ENCODE assay signal across 10 cellular contexts in the genomic region with DNA sequence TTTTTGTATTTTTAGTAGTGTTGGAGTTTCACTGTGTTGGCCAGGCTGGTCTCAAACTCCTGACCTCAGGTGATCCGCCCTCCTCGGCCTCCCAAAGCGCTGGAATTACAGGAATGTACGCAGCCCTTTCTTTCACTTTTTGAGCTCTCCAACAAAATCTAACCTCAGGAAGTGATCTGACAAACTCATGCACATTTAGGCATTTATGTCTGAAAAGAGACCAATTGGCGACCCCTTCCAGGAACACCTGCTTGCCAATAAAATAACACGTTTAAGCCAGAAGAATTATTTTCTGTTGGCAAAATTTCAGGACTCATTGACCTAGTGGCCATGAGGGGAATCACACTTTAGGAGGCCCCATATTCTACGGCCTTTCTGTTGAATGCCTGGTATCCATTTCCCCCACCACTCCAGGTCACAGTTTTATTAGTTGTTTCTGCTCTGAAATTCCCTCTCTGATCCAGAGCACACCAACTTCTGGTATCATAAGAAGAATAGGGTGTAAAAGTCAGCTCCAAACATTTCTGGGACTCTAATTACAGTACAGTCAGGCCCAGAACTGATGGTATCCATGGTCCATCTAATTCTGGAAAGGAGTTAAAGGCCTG.
DNase-seq lines count a peak whose midpoint lies in the region; TF ChIP-seq lines count a peak whose summit lies in the region.
"Had no signal": no experiment of that assay in that cellular context is flagged by ENCODE, and none has a peak within 500 bp of the region (broad histone marks: within the 10 kb centered on the region; RNA-seq: fewer than 3 reads in every experiment).

No MANE protein-coding gene starts in this region.

- H3K79me2 ChIP-seq in SK-N-SH (ENCODE audit: insufficient read depth) = no peaks in the 10 kb centered on the region

- H3K27me3 Mint-ChIP-seq in glutamatergic neuron (ENCODE audit: unreplicated experiment) = no peaks in the 10 kb centered on the region
- H3K27me3 Mint-ChIP-seq in activated CD4-positive, alpha-beta T cell treated with anti-CD3 and anti-CD28 coated beads, Interleukin-2, amount 10 ng/mL, durations not matched to agents 24 days and 14 days = peaks cover 32% of the 10 kb centered on the region

- no peak overlapping the region for H3K4me2 ChIP-seq in SK-N-SH

- TF ChIP-seq EP300 in SK-N-SH (IDR thresholded peaks at IDR 0.05; ENCODE audit: borderline replicate concordance in 1 of 2, low read depth in 1 of 2, low read length in 1 of 2) = no peak

- CTCF ChIA-PET in SK-N-SH (lab: Yijun Ruan, JAX) = interaction anchor here (0.6 to 1.9 kb wide), 13 partner anchors 8 to 202 kb away, joined by 3 to 9 read pairs (median 3); no protein-coding TSS in a partner anchor

- H3K36me3 Mint-ChIP-seq in glutamatergic neuron (ENCODE audit: unreplicated experiment) = peaks cover 4% of the 10 kb centered on the region
- no peaks in the 10 kb centered on the region for H3K36me3 Mint-ChIP-seq in activated CD4-positive, alpha-beta T cell treated with anti-CD3 and anti-CD28 coated beads, Interleukin-2, amount 10 ng/mL, durations not matched to agents 24 days and 14 days (ENCODE audit: low read depth)

- peak overlapping the region; percentile 18 to 75; a peak in 3 of 4 replicates for H3K27ac ChIP-seq in SK-N-SH (ENCODE audit: low read depth in 2 of 2, low read length in 1 of 2)
- H3K27ac ChIP-seq in temporal lobe (ENCODE audit: low read depth, low read length) = peak overlapping the region; percentile 70

- no peaks in the 10 kb centered on the region for H4K20me1 ChIP-seq in SK-N-SH (ENCODE audit: insufficient read depth)

- no peak overlapping the region for H3K4me3 Mint-ChIP-seq in glutamatergic neuron (ENCODE audit: unreplicated experiment)
- no peak overlapping the region for H3K4me3 Mint-ChIP-seq in activated CD4-positive, alpha-beta T cell treated with anti-CD3 and anti-CD28 coated beads, Interleukin-2, amount 10 ng/mL, durations not matched to agents 24 days and 14 days

- H2AFZ ChIP-seq in SK-N-SH (ENCODE audit: low read depth) = no peak overlapping the region

- peaks cover 8% of the 10 kb centered on the region for H3F3A ChIP-seq in SK-N-SH (replicated peaks; ENCODE audit: insufficient read depth)

- no peak for TF ChIP-seq RAD21 in SK-N-SH (IDR thresholded peaks at IDR 0.05; ENCODE audit: low read length)

- DNase-seq in DMS53 (lab: John Stamatoyannopoulos, UW) = peak; percentile 36
- DNase-seq in DMS53 treated with DMSO at 0.1 percent for 48 hours (lab: John Stamatoyannopoulos, UW; ENCODE audit: unreplicated experiment) = no peak
- DNase-seq in SK-N-SH = peak; percentile 47
- DNase-seq in glutamatergic neuron = no peak
- DNase-seq in stimulated activated CD8-positive, alpha-beta memory T cell treated with anti-CD3 and anti-CD28 coated beads, Interleukin-4, amount 100 ng/mL, for 48 hours = no peak
- no peak for DNase-seq in NCI-H345 (lab: John Stamatoyannopoulos, UW)
- no peak for DNase-seq in activated CD4-positive, alpha-beta T cell treated with anti-CD3 and anti-CD28 coated beads, Interleukin-2, amount 10 ng/mL, durations not matched to agents 24 days and 14 days
- DNase-seq: activated CD4-positive, alpha-beta T cell treated with anti-CD3 and anti-CD28 coated beads, Interleukin-2, amount 50 U/mL, for 1 hour; stimulated activated CD4-positive, alpha-beta T cell treated with anti-CD3 and anti-CD28 coated beads, Interleukin-4, amount 100 ng/mL, for 1 hour had no signal

- peak overlapping the region; percentile 40; the same call in 1 of the 2 replicates for H3K9ac ChIP-seq in SK-N-SH

- WGBS in SK-N-SH (ENCODE audit: low lambda C conversion rate) = 50% methylated on average over 7 of the region's 7 CpGs

- H3K36me3 ChIP-seq in SK-N-SH (replicated peaks in 1 of 2; ENCODE audit: control insufficient read depth in 1 of 2, insufficient read depth in 2 of 2, low read length in 1 of 2) = no peaks in the 10 kb centered on the region

- no peaks in the 10 kb centered on the region for H3K9me2 ChIP-seq in SK-N-SH

- H3K27ac Mint-ChIP-seq in glutamatergic neuron (ENCODE audit: unreplicated experiment) = no peak overlapping the region
- H3K27ac Mint-ChIP-seq in activated CD4-positive, alpha-beta T cell treated with anti-CD3 and anti-CD28 coated beads, Interleukin-2, amount 10 ng/mL, durations not matched to agents 24 days and 14 days = no peak overlapping the region

- H3K9me3 Mint-ChIP-seq in glutamatergic neuron (ENCODE audit: unreplicated experiment) = peaks cover 2% of the 10 kb centered on the region
- H3K9me3 Mint-ChIP-seq in activated CD4-positive, alpha-beta T cell treated with anti-CD3 and anti-CD28 coated beads, Interleukin-2, amount 10 ng/mL, durations not matched to agents 24 days and 14 days = peaks cover 12% of the 10 kb centered on the region

- H3K4me3 ChIP-seq in SK-N-SH (ENCODE audit: low read depth in 2 of 2, low read length in 1 of 2) = no peak overlapping the region

- H3K27me3 ChIP-seq in SK-N-SH (ENCODE audit: insufficient read depth) = no peaks in the 10 kb centered on the region

- intact Hi-C loops in activated CD4-positive, alpha-beta T cell treated with anti-CD3 and anti-CD28 coated beads, Interleukin-2, amount 10 ng/mL, durations not matched to agents 24 days and 14 days (cut with micrococcal nuclease) = no loop called here

- TF ChIP-seq CTCF in SK-N-SH (IDR thresholded peaks at IDR 0.05) (peak; percentile 64), glutamatergic neuron (IDR thresholded peaks at IDR 0.05; ENCODE audit: partially characterized antibody, unreplicated experiment) (peak; percentile 80)

- no peaks in the 10 kb centered on the region for H3K4me1 Mint-ChIP-seq in glutamatergic neuron (ENCODE audit: low read depth, unreplicated experiment)
- no peaks in the 10 kb centered on the region for H3K4me1 Mint-ChIP-seq in activated CD4-positive, alpha-beta T cell treated with anti-CD3 and anti-CD28 coated beads, Interleukin-2, amount 10 ng/mL, durations not matched to agents 24 days and 14 days

- peaks cover 0 to 10% of the 10 kb centered on the region in 2 experiments; a peak in 1 of 4 replicates for H3K4me1 ChIP-seq in SK-N-SH (ENCODE audit: control insufficient read depth in 1 of 2, insufficient read depth in 2 of 2, low read depth in 1 of 2, low read length in 1 of 2)

- H3K9me3 ChIP-seq in SK-N-SH = no peaks in the 10 kb centered on the region

- POLR2A ChIA-PET in SK-N-SH (lab: Yijun Ruan, JAX) = no interaction called here

TF ChIP-seq in SK-N-SH, 30 proteins besides CTCF, POLR2A, EP300 and RAD21:
- TF ChIP-seq, protein P1, sequence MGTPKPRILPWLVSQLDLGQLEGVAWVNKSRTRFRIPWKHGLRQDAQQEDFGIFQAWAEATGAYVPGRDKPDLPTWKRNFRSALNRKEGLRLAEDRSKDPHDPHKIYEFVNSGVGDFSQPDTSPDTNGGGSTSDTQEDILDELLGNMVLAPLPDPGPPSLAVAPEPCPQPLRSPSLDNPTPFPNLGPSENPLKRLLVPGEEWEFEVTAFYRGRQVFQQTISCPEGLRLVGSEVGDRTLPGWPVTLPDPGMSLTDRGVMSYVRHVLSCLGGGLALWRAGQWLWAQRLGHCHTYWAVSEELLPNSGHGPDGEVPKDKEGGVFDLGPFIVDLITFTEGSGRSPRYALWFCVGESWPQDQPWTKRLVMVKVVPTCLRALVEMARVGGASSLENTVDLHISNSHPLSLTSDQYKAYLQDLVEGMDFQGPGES (IDR thresholded peaks at IDR 0.05; ENCODE audit: low read depth, low read length) = no peak
- TF ChIP-seq RFX5 (IDR thresholded peaks at IDR 0.05; ENCODE audit: low read length) = no peak
- TF ChIP-seq, protein P2, sequence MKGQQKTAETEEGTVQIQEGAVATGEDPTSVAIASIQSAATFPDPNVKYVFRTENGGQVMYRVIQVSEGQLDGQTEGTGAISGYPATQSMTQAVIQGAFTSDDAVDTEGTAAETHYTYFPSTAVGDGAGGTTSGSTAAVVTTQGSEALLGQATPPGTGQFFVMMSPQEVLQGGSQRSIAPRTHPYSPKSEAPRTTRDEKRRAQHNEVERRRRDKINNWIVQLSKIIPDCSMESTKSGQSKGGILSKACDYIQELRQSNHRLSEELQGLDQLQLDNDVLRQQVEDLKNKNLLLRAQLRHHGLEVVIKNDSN (IDR thresholded peaks at IDR 0.05; ENCODE audit: borderline replicate concordance, low read depth) = no peak
- TF ChIP-seq RCOR1 (IDR thresholded peaks at IDR 0.05; ENCODE audit: low read length) = no peak
- TF ChIP-seq CHD2 (IDR thresholded peaks at IDR 0.05; ENCODE audit: low read length, partially characterized antibody) = no peak
- no peak for TF ChIP-seq SIN3A (IDR thresholded peaks at IDR 0.05; ENCODE audit: borderline replicate concordance, low read depth, low read length)
- TF ChIP-seq, protein P3, sequence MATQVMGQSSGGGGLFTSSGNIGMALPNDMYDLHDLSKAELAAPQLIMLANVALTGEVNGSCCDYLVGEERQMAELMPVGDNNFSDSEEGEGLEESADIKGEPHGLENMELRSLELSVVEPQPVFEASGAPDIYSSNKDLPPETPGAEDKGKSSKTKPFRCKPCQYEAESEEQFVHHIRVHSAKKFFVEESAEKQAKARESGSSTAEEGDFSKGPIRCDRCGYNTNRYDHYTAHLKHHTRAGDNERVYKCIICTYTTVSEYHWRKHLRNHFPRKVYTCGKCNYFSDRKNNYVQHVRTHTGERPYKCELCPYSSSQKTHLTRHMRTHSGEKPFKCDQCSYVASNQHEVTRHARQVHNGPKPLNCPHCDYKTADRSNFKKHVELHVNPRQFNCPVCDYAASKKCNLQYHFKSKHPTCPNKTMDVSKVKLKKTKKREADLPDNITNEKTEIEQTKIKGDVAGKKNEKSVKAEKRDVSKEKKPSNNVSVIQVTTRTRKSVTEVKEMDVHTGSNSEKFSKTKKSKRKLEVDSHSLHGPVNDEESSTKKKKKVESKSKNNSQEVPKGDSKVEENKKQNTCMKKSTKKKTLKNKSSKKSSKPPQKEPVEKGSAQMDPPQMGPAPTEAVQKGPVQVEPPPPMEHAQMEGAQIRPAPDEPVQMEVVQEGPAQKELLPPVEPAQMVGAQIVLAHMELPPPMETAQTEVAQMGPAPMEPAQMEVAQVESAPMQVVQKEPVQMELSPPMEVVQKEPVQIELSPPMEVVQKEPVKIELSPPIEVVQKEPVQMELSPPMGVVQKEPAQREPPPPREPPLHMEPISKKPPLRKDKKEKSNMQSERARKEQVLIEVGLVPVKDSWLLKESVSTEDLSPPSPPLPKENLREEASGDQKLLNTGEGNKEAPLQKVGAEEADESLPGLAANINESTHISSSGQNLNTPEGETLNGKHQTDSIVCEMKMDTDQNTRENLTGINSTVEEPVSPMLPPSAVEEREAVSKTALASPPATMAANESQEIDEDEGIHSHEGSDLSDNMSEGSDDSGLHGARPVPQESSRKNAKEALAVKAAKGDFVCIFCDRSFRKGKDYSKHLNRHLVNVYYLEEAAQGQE (IDR thresholded peaks at IDR 0.05; ENCODE audit: low read depth, low read length) = no peak
- TF ChIP-seq NFIC (IDR thresholded peaks at IDR 0.05; ENCODE audit: borderline replicate concordance) = 0 out of 2 replicates have a peak, but pooled peaks have one; percentile 7
- TF ChIP-seq ELF1 (IDR thresholded peaks at IDR 0.05) = no peak

Comparison
In these comparisons a context has a peak if more than half of its experiments do, and no peak if none do; other contexts are left out.
1. DNase-seq: peak in DMS53 (single experiment) and SK-N-SH (single experiment); none in DMS53 treated with DMSO at 0.1 percent for 48 hours (single experiment), glutamatergic neuron (single experiment), stimulated activated CD8-positive, alpha-beta memory T cell treated with anti-CD3 and anti-CD28 coated beads, Interleukin-4, amount 100 ng/mL, for 48 hours (single experiment), NCI-H345 (single experiment) and activated CD4-positive, alpha-beta T cell treated with anti-CD3 and anti-CD28 coated beads, Interleukin-2, amount 10 ng/mL, durations not matched to agents 24 days and 14 days (single experiment).